Comparison of ENCODE assay signal across 8 cellular contexts in genomic region chr3:113745273-113746068, GRCh38. TPM values are rescaled to one million over a fixed set of nuclear protein-coding genes. Genes with fewer than 3 reads are reported as not detected.
DNase-seq lines count a peak whose midpoint lies in the region; ATAC-seq and TF ChIP-seq lines count a peak whose summit lies in the region.

No MANE protein-coding gene starts in this region.

- peak overlapping the region; percentile 80 for H3K4me3 ChIP-seq in SJSA1
- peak overlapping the region; percentile 79 to 83 for H3K4me3 ChIP-seq in gastroesophageal sphincter
- peak overlapping the region; percentile 97 to 98 for H3K4me3 ChIP-seq in testis

- in situ Hi-C loops in G401 (cut with HindIII; ENCODE audit: low sequenced_read_pairs): no loop called here

- H3K4me1 ChIP-seq in SJSA1 (replicated peaks) (peaks cover 23% of the 10 kb centered on the region), gastroesophageal sphincter (peaks cover 12 to 76% (median 18%) of the 10 kb centered on the region in 3 donors), testis (peaks cover 21% of the 10 kb centered on the region)

- TF ChIP-seq EP300 in gastroesophageal sphincter (IDR thresholded peaks at IDR 0.05): no peak

- H3K36me3 Mint-ChIP-seq in HFFc6 (ENCODE audit: low read depth): peaks cover 16% of the 10 kb centered on the region
- H3K36me3 Mint-ChIP-seq in activated naive CD4-positive, alpha-beta T cell treated with anti-CD3 and anti-CD28 coated beads for 36 hours (ENCODE audit: low read depth): peaks cover 18% of the 10 kb centered on the region

- H3K27me3 ChIP-seq in SJSA1 (replicated peaks): no peaks in the 10 kb centered on the region
- H3K27me3 ChIP-seq in gastroesophageal sphincter: no peaks in the 10 kb centered on the region
- H3K27me3 ChIP-seq in testis: no peaks in the 10 kb centered on the region

- peaks cover 30% of the 10 kb centered on the region for H3K36me3 ChIP-seq in SJSA1
- no peaks in the 10 kb centered on the region for H3K36me3 ChIP-seq in gastroesophageal sphincter
- H3K36me3 ChIP-seq in testis (ENCODE audit: low read depth, missing control alignments): no peaks in the 10 kb centered on the region

- peak overlapping the region; percentile 100 for H3K27ac Mint-ChIP-seq in HFFc6
- peak overlapping the region; percentile 100 for H3K27ac Mint-ChIP-seq in activated naive CD4-positive, alpha-beta T cell treated with anti-CD3 and anti-CD28 coated beads for 36 hours

- no peaks in the 10 kb centered on the region for H3K9me3 ChIP-seq in SJSA1 (replicated peaks)
- no peaks in the 10 kb centered on the region for H3K9me3 ChIP-seq in gastroesophageal sphincter
- no peaks in the 10 kb centered on the region for H3K9me3 ChIP-seq in testis

- H3K4me3 Mint-ChIP-seq in HFFc6: peak overlapping the region; percentile 91
- H3K4me3 Mint-ChIP-seq in activated naive CD4-positive, alpha-beta T cell treated with anti-CD3 and anti-CD28 coated beads for 36 hours: peak overlapping the region; percentile 98

- intact Hi-C loops in activated naive CD4-positive, alpha-beta T cell treated with anti-CD3 and anti-CD28 coated beads for 36 hours (cut with micrococcal nuclease): loop anchor here (1.0 to 10.0 kb wide), 20 partner anchors 9 to 1912 kb away; partner anchors contain the start of genes BTLA, CCDC191, GRAMD1C and QTRT2
- intact Hi-C loops in testis (cut with DNase I; ENCODE audit: low total_unique reads): no loop called here

- TF ChIP-seq CTCF in HFFc6 (IDR thresholded peaks at IDR 0.05): peak; percentile 76
- TF ChIP-seq CTCF in gastroesophageal sphincter (IDR thresholded peaks at IDR 0.05): peak; percentile 33 to 76 (median 66)
- TF ChIP-seq CTCF in testis (IDR thresholded peaks at IDR 0.05): peak in 2 of 3 experiments; percentile 10 to 69

- no peaks in the 10 kb centered on the region for H3K9me3 Mint-ChIP-seq in HFFc6
- no peaks in the 10 kb centered on the region for H3K9me3 Mint-ChIP-seq in activated naive CD4-positive, alpha-beta T cell treated with anti-CD3 and anti-CD28 coated beads for 36 hours

- DNase-seq in G401 (ENCODE audit: low spot score): peak; percentile 82
- DNase-seq in HFFc6: peak; percentile 90
- DNase-seq in MV-4-11 (lab: John Stamatoyannopoulos, UW): peak; percentile 89
- peak; percentile 69 to 83 for DNase-seq in SJSA1 (ENCODE audit: low read depth in 1 of 2, low spot score in 2 of 2)
- DNase-seq in activated naive CD4-positive, alpha-beta T cell treated with anti-CD3 and anti-CD28 coated beads for 36 hours: peak; percentile 92
- DNase-seq in occipital lobe (lab: John Stamatoyannopoulos, UW): peak; percentile 35
- DNase-seq in testis: peak; percentile 89

- no peak for TF ChIP-seq POLR2A in gastroesophageal sphincter (IDR thresholded peaks at IDR 0.05)
- TF ChIP-seq POLR2A in testis (IDR thresholded peaks at IDR 0.05): no peak

- peak overlapping the region; percentile 99 for H3K27ac ChIP-seq in SJSA1
- H3K27ac ChIP-seq in gastroesophageal sphincter: peak overlapping the region; percentile 90 to 97 (median 96)
- peak overlapping the region; percentile 99 to 100 for H3K27ac ChIP-seq in testis

- H3K4me1 Mint-ChIP-seq in HFFc6 (ENCODE audit: low read depth): peaks cover 71% of the 10 kb centered on the region
- H3K4me1 Mint-ChIP-seq in activated naive CD4-positive, alpha-beta T cell treated with anti-CD3 and anti-CD28 coated beads for 36 hours (ENCODE audit: low read depth): peaks cover 63% of the 10 kb centered on the region

- H3K27me3 Mint-ChIP-seq in HFFc6 (ENCODE audit: insufficient read depth): peaks cover 4% of the 10 kb centered on the region
- H3K27me3 Mint-ChIP-seq in activated naive CD4-positive, alpha-beta T cell treated with anti-CD3 and anti-CD28 coated beads for 36 hours (ENCODE audit: low read depth): no peaks in the 10 kb centered on the region

- CTCF ChIA-PET in activated naive CD4-positive, alpha-beta T cell treated with anti-CD3 and anti-CD28 coated beads for 36 hours (lab: Charles Lee): interaction anchor here (0.6 to 3.6 kb wide), 27 partner anchors 9 to 413 kb away, joined by 3 to 29 read pairs (median 4); partner anchors contain the start of gene SPICE1

- peak; percentile 54 for ATAC-seq in gastroesophageal sphincter

- 0% methylated on average over 14 to 21 of the region's 49 CpGs for WGBS in gastroesophageal sphincter (ENCODE audit: low coverage in 1 of 2), 2 donors
- WGBS in testis, 2 donors: 1% methylated on average over 35 to 49 of the region's 49 CpGs

RNA-seq across cellular contexts. Expression of gene NAA50, which starts 0.6 kb away (rescaled TPM):
- 47.2 and 60.2 TPM in 2 replicates for total RNA-seq in G401 (2014; rRNA removed; shearing (Covaris generic))
- 100 to 1,000 TPM; 146 to 178 (median 171) TPM for total RNA-seq in HFFc6 (2021; fragmentation: NEBNext Ultra II Directional; extraction: Animal tissue kit (Norgen Biotek cat#: 25700))
- total RNA-seq in SJSA1 (2014; rRNA removed; shearing (Covaris generic)): 165 and 166 TPM in 2 replicates
- 10 to 100 TPM; 87.7 to 91.1 TPM for total RNA-seq in activated naive CD4-positive, alpha-beta T cell treated with anti-CD3 and anti-CD28 coated beads for 36 hours
- total RNA-seq in gastroesophageal sphincter (100 to 1,000 TPM; 127 to 172 (median 147) TPM), occipital lobe (86.4 TPM), testis (100 to 1,000 TPM; 139 to 174 TPM)
- polyA plus RNA-seq in testis (ENCODE audit: insufficient read depth, low read depth, low replicate concordance): 100.0 TPM

RNA-seq across cellular contexts. Expression of gene ATP6V1A, which starts 1.4 kb away (rescaled TPM):
- total RNA-seq in G401 (2014; rRNA removed; shearing (Covaris generic)): 81.8 and 122 TPM in 2 replicates
- total RNA-seq in HFFc6 (2021; fragmentation: NEBNext Ultra II Directional; extraction: Animal tissue kit (Norgen Biotek cat#: 25700)): 100 to 1,000 TPM in 4 of 6 experiments, 10 to 100 TPM in 2; 99.4 to 110 (median 101) TPM
- total RNA-seq in SJSA1 (2014; rRNA removed; shearing (Covaris generic)): 54.8 and 65.8 TPM in 2 replicates
- total RNA-seq in activated naive CD4-positive, alpha-beta T cell treated with anti-CD3 and anti-CD28 coated beads for 36 hours: 10 to 100 TPM; 41.7 to 41.9 TPM
- total RNA-seq in gastroesophageal sphincter (10 to 100 TPM; 23.0 to 38.8 (median 26.1) TPM), occipital lobe (218 TPM), testis (10 to 100 TPM; 51.6 to 55.9 TPM)
- 37.8 TPM for polyA plus RNA-seq in testis (ENCODE audit: insufficient read depth, low read depth, low replicate concordance)

RNA-seq across cellular contexts. Expression of gene USF3, which starts 49.0 kb away (rescaled TPM):
- total RNA-seq in G401 (2014; rRNA removed; shearing (Covaris generic)): 3.9 and 4.5 TPM in 2 replicates
- total RNA-seq in HFFc6 (2021; fragmentation: NEBNext Ultra II Directional; extraction: Animal tissue kit (Norgen Biotek cat#: 25700)): 10 to 100 TPM in 4 of 6 experiments, 1 to 10 TPM in 2; 8.5 to 10.7 (median 10.5) TPM
- total RNA-seq in SJSA1 (2014; rRNA removed; shearing (Covaris generic)): 7.2 and 8.1 TPM in 2 replicates
- 1 to 10 TPM; 7.5 to 7.9 TPM for total RNA-seq in activated naive CD4-positive, alpha-beta T cell treated with anti-CD3 and anti-CD28 coated beads for 36 hours
- total RNA-seq in gastroesophageal sphincter: 10 to 100 TPM; 27.3 to 33.2 (median 29.6) TPM
- 21.5 TPM for total RNA-seq in occipital lobe
- total RNA-seq in testis: 10 to 100 TPM; 22.7 to 25.4 TPM
- polyA plus RNA-seq in testis (ENCODE audit: insufficient read depth, low read depth, low replicate concordance): 8.6 TPM

Comparison
In these comparisons a context has a peak if more than half of its experiments do, and no peak if none do; other contexts are left out.
1. Peak in every context shown above with its lines: DNase-seq, ATAC-seq, H3K4me3 ChIP-seq and H3K27ac ChIP-seq.
2. DNase-seq: peak in every context shown above with its lines; median percentile 92 in activated naive CD4-positive, alpha-beta T cell treated with anti-CD3 and anti-CD28 coated beads for 36 hours; 90 in HFFc6; 89 in MV-4-11; 89 in testis; 82 in G401; 76 in SJSA1; 35 in occipital lobe.